In genomic region chr4:141131738-141132688, GRCh38 we compare ENCODE assay signal across 8 cellular contexts. TPM values are rescaled to one million over a fixed set of nuclear protein-coding genes. Genes with fewer than 3 reads are reported as not detected.
A peak's percentile ranks its signal among the peaks of the same experiment; 100 is the strongest.
DNase-seq lines count a peak whose midpoint lies in the region; ATAC-seq and TF ChIP-seq lines count a peak whose summit lies in the region.

No MANE protein-coding gene starts in this region.

- H3K36me3 ChIP-seq in NT2/D1 (ENCODE audit: insufficient read depth, insufficient read length, low read length) (no peaks in the 10 kb centered on the region), endodermal cell (ENCODE audit: control insufficient read depth, insufficient read depth, low read length) (no peaks in the 10 kb centered on the region)

- no peak for DNase-seq in AG10803 (ENCODE audit: low read depth)
- DNase-seq in NT2/D1 (ENCODE audit: low read depth, low spot score), result no peak
- peak; percentile 74 for DNase-seq in endodermal cell
- no peak for DNase-seq in naive B cell
- no peak for DNase-seq in islet precursor cell
- no peak for DNase-seq in DMS153 (lab: John Stamatoyannopoulos, UW)
- no peak for DNase-seq in NCI-H510A treated with DMSO at 0.1 percent for 48 hours (lab: John Stamatoyannopoulos, UW)

- H3K27me3 ChIP-seq in NT2/D1 (ENCODE audit: insufficient read depth, insufficient read length) (peaks cover 22% of the 10 kb centered on the region), endodermal cell (ENCODE audit: control insufficient read depth, insufficient read depth, low read length, poor library complexity, severe bottlenecking) (peaks cover 32% of the 10 kb centered on the region)

- H3K27ac Mint-ChIP-seq in endodermal cell (no peak overlapping the region), naive B cell (peak overlapping the region in 1 of 6 donors; percentile 28)

- H3K9ac ChIP-seq in NT2/D1 (ENCODE audit: insufficient read length, low read depth), result peak overlapping the region; percentile 74
- H3K9ac ChIP-seq in endodermal cell (ENCODE audit: extremely low read depth, low read length, poor library complexity, severe bottlenecking), result peak overlapping the region; percentile 82

- H3K9me3 ChIP-seq in NT2/D1 (ENCODE audit: insufficient read depth, low read length), result no peaks in the 10 kb centered on the region
- H3K9me3 ChIP-seq in endodermal cell (ENCODE audit: control insufficient read depth, low read length), result no peaks in the 10 kb centered on the region

- H3K4me1 Mint-ChIP-seq in endodermal cell (peaks cover 20% of the 10 kb centered on the region), naive B cell (peaks cover 11 to 22% (median 13%) of the 10 kb centered on the region in 3 donors)

- H3K9me3 Mint-ChIP-seq in endodermal cell (no peaks in the 10 kb centered on the region), naive B cell (peaks cover 0 to 4% (median 0%) of the 10 kb centered on the region in 7 donors)

- TF ChIP-seq CTCF in AG10803 (conservative IDR thresholded peaks at IDR 0.05; ENCODE audit: low read length) (no peak), endodermal cell (conservative IDR thresholded peaks at IDR 0.05) (no peak)

- H3K27me3 Mint-ChIP-seq in endodermal cell (ENCODE audit: insufficient read depth), result peaks cover 25% of the 10 kb centered on the region
- H3K27me3 Mint-ChIP-seq in naive B cell, result peaks cover 36 to 77% (median 68%) of the 10 kb centered on the region in 3 donors

- H3K4me1 ChIP-seq in NT2/D1 (ENCODE audit: insufficient read depth, insufficient read length) (no peaks in the 10 kb centered on the region), endodermal cell (ENCODE audit: control insufficient read depth, insufficient read depth, low read length) (peaks cover 7% of the 10 kb centered on the region)

- no peak overlapping the region for H3K27ac ChIP-seq in endodermal cell (ENCODE audit: low read depth, low read length)

- H3K36me3 Mint-ChIP-seq in endodermal cell (ENCODE audit: low read depth) (no peaks in the 10 kb centered on the region), naive B cell (no peaks in the 10 kb centered on the region)

- WGBS in endodermal cell (ENCODE audit: insufficient coverage in 1 of 2, insufficient read length in 1 of 2), 2 experiments, result 2 to 9% methylated on average over 16 to 71 of the region's 71 CpGs

- peak overlapping the region; percentile 83 for H3K4me3 Mint-ChIP-seq in endodermal cell
- peak overlapping the region; percentile 67 to 91 (median 78) for H3K4me3 Mint-ChIP-seq in naive B cell

- H3K4me3 ChIP-seq in AG10803 (ENCODE audit: low read length), result peak overlapping the region; percentile 81
- H3K4me3 ChIP-seq in NT2/D1 (ENCODE audit: insufficient read length, low read depth), result peak overlapping the region; percentile 73
- peak overlapping the region; percentile 88 for H3K4me3 ChIP-seq in endodermal cell (ENCODE audit: low read length)

- ATAC-seq in GM19463 (IDR thresholded peaks at IDR 0.05; ENCODE audit: unreplicated experiment) (peak; percentile 1), naive B cell (ENCODE audit: low read depth in 2 of 2) (peak in 1 of 2 donors; percentile 17)

RNA-seq across cellular contexts. Expression of gene RNF150, which starts 1.3 kb away (rescaled TPM):
- total RNA-seq in endodermal cell, result 10 to 100 TPM in 1 of 2 donors, 1 to 10 TPM in 1; 8.2 to 10.4 TPM
- polyA plus RNA-seq in endodermal cell (2013, experiment 1 of 2), result 8.2 TPM
- 6.5 TPM for polyA plus RNA-seq in endodermal cell (2013, experiment 2 of 2)
- polyA plus RNA-seq in naive B cell (ENCODE audit: low read depth in 6 of 6), result under 1 TPM in 1 of 6 donors, not detected in 5; 0.15 TPM
